In genomic region chr7:1981201-1981877, GRCh38 we compare ENCODE assay signal across 1 cellular context.
TF ChIP-seq lines count a peak whose summit lies in the region.

No MANE protein-coding gene starts in this region.

TF ChIP-seq in HCT116, 20 proteins besides CTCF, POLR2A, EP300 and RAD21 (continued from another document):
- TF ChIP-seq, protein P1, sequence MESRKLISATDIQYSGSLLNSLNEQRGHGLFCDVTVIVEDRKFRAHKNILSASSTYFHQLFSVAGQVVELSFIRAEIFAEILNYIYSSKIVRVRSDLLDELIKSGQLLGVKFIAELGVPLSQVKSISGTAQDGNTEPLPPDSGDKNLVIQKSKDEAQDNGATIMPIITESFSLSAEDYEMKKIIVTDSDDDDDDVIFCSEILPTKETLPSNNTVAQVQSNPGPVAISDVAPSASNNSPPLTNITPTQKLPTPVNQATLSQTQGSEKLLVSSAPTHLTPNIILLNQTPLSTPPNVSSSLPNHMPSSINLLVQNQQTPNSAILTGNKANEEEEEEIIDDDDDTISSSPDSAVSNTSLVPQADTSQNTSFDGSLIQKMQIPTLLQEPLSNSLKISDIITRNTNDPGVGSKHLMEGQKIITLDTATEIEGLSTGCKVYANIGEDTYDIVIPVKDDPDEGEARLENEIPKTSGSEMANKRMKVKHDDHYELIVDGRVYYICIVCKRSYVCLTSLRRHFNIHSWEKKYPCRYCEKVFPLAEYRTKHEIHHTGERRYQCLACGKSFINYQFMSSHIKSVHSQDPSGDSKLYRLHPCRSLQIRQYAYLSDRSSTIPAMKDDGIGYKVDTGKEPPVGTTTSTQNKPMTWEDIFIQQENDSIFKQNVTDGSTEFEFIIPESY (IDR thresholded peaks at IDR 0.05; ENCODE audit: extremely low read depth, insufficient replicate concordance, low read length) = no peak
- TF ChIP-seq ZNF274 (IDR thresholded peaks at IDR 0.05; ENCODE audit: low read depth, low read length) = no peak
- no peak for TF ChIP-seq ELF1 (IDR thresholded peaks at IDR 0.05; ENCODE audit: borderline replicate concordance, low read depth)
- TF ChIP-seq REST (IDR thresholded peaks at IDR 0.05; ENCODE audit: low read depth) = no peak
- no peak for TF ChIP-seq SRF (IDR thresholded peaks at IDR 0.05; ENCODE audit: low read depth)
- TF ChIP-seq TCF7L2 (IDR thresholded peaks at IDR 0.05; ENCODE audit: borderline replicate concordance, extremely low read depth, insufficient read depth, insufficient read length) = no peak
- TF ChIP-seq EZH2phosphoT487 (IDR thresholded peaks at IDR 0.05; ENCODE audit: borderline replicate concordance) = no peak
- no peak for TF ChIP-seq POLR2AphosphoS5 (IDR thresholded peaks at IDR 0.05; ENCODE audit: low read depth, low read length)
- TF ChIP-seq JUND (IDR thresholded peaks at IDR 0.05) = no peak
- no peak for TF ChIP-seq YY1 (IDR thresholded peaks at IDR 0.05; ENCODE audit: extremely low read depth, insufficient replicate concordance, low read depth, low read length)
- no peak for TF ChIP-seq SIN3A (IDR thresholded peaks at IDR 0.05; ENCODE audit: low read depth)
- no peak for TF ChIP-seq SP1 (IDR thresholded peaks at IDR 0.05; ENCODE audit: low read depth)
- no peak for TF ChIP-seq EGR1 (IDR thresholded peaks at IDR 0.05; ENCODE audit: low read depth)
- TF ChIP-seq EZH2 (IDR thresholded peaks at IDR 0.05) = no peak
